Comparison of ENCODE assay signal across 7 cellular contexts in the genomic region with DNA sequence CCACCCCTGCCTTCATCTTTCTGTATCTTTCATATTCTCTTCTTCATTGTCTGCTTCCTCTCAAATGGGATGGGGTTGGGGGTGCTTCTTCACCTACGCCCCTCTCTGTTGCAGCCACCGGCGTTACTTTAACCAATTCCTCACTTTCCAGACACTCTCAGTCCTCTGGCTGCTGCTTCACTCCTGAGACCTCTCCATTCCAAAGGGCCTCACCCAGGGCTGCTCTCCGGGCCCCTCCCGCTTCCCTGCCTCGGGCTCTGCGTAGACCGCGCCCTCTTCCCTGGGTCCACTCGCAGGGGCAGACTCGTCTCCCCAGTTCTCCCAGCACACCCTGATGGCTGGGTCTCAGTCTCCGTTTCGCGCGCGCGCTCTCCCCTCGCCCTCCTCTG. TPM values are rescaled to one million over a fixed set of nuclear protein-coding genes. Genes with fewer than 3 reads are reported as not detected.
A peak's percentile ranks its signal among the peaks of the same experiment; 100 is the strongest.
DNase-seq lines count a peak whose midpoint lies in the region; ATAC-seq, FAIRE-seq and TF ChIP-seq lines count a peak whose summit lies in the region.

No MANE protein-coding gene starts in this region.

- TF ChIP-seq CTCF in left ventricle myocardium inferior (IDR thresholded peaks at IDR 0.05; ENCODE audit: borderline replicate concordance) (no peak), progenitor cell of endocrine pancreas (IDR thresholded peaks at IDR 0.05; ENCODE audit: unreplicated experiment) (no peak)

- H3K36me3 Mint-ChIP-seq in activated T-helper 17 cell treated with anti-CD3 and anti-CD28 coated beads, Interleukin-2, amount 50 U/mL, for 72 hours (ENCODE audit: low read depth) = peaks cover 13% of the 10 kb centered on the region
- no peaks in the 10 kb centered on the region for H3K36me3 Mint-ChIP-seq in progenitor cell of endocrine pancreas (ENCODE audit: insufficient read depth)

- no peaks in the 10 kb centered on the region for H3K9me3 ChIP-seq in left ventricle myocardium inferior (replicated peaks)

- intact Hi-C loops in left ventricle myocardium inferior (cut with micrococcal nuclease) = no loop called here

- ATAC-seq in GM18502 (IDR thresholded peaks at IDR 0.05; ENCODE audit: poor library complexity, unreplicated experiment) = peak; percentile 2
- peak; percentile 1 for ATAC-seq in activated T-helper 17 cell treated with anti-CD3 and anti-CD28 coated beads, Interleukin-2, amount 50 U/mL, for 72 hours (replicated peaks)

- H3K27ac ChIP-seq in left ventricle myocardium inferior (replicated peaks) = peak overlapping the region; percentile 95

- H3K27me3 ChIP-seq in left ventricle myocardium inferior (ENCODE audit: low read depth) = no peaks in the 10 kb centered on the region

- H3K9me3 Mint-ChIP-seq in activated T-helper 17 cell treated with anti-CD3 and anti-CD28 coated beads, Interleukin-2, amount 50 U/mL, for 72 hours = no peaks in the 10 kb centered on the region
- no peaks in the 10 kb centered on the region for H3K9me3 Mint-ChIP-seq in progenitor cell of endocrine pancreas (ENCODE audit: low read depth)

- H3K36me3 ChIP-seq in left ventricle myocardium inferior = no peaks in the 10 kb centered on the region

- peak overlapping the region; percentile 90 for H3K4me3 ChIP-seq in left ventricle myocardium inferior

- no peak for FAIRE-seq in HTR-8/SVneo (lab: Jason Lieb, UNC)

- H3K4me1 Mint-ChIP-seq in activated T-helper 17 cell treated with anti-CD3 and anti-CD28 coated beads, Interleukin-2, amount 50 U/mL, for 72 hours = peaks cover 11% of the 10 kb centered on the region
- peaks cover 20% of the 10 kb centered on the region for H3K4me1 Mint-ChIP-seq in progenitor cell of endocrine pancreas (ENCODE audit: low read depth)

- no peaks in the 10 kb centered on the region for H3K27me3 Mint-ChIP-seq in activated T-helper 17 cell treated with anti-CD3 and anti-CD28 coated beads, Interleukin-2, amount 50 U/mL, for 72 hours
- peaks cover 4% of the 10 kb centered on the region for H3K27me3 Mint-ChIP-seq in progenitor cell of endocrine pancreas

- H3K4me1 ChIP-seq in left ventricle myocardium inferior = peaks cover 19% of the 10 kb centered on the region

- DNase-seq in HTR-8/SVneo (ENCODE audit: insufficient read length, low spot score) = peak; percentile 54
- DNase-seq in left ventricle myocardium inferior = peak; percentile 41
- peak; percentile 39 for DNase-seq in progenitor cell of endocrine pancreas (ENCODE audit: low spot score, unreplicated experiment)
- no peak for DNase-seq in pons (ENCODE audit: low spot score)
- DNase-seq in NCI-H1105 treated with DMSO at 0.1 percent for 48 hours (lab: John Stamatoyannopoulos, UW) = no peak

- H3K4me3 Mint-ChIP-seq in activated T-helper 17 cell treated with anti-CD3 and anti-CD28 coated beads, Interleukin-2, amount 50 U/mL, for 72 hours = peak overlapping the region; percentile 85
- peak overlapping the region; percentile 86 for H3K4me3 Mint-ChIP-seq in progenitor cell of endocrine pancreas (ENCODE audit: low read depth)

- H3K27ac Mint-ChIP-seq in activated T-helper 17 cell treated with anti-CD3 and anti-CD28 coated beads, Interleukin-2, amount 50 U/mL, for 72 hours = peak overlapping the region; percentile 85
- H3K27ac Mint-ChIP-seq in progenitor cell of endocrine pancreas = peak overlapping the region; percentile 100

RNA-seq across cellular contexts. Expression of gene SERPINB8, which starts 0.9 kb away (rescaled TPM):
- total RNA-seq in activated T-helper 17 cell treated with anti-CD3 and anti-CD28 coated beads, Interleukin-2, amount 50 U/mL, for 72 hours = 10 to 100 TPM; 16.5 to 19.1 TPM
- total RNA-seq in left ventricle myocardium inferior (2.3 TPM), progenitor cell of endocrine pancreas (3.1 and 5.4 TPM in 2 replicates)

RNA-seq across cellular contexts. Expression of gene HMSD, which starts 21.7 kb away (rescaled TPM):
- total RNA-seq in activated T-helper 17 cell treated with anti-CD3 and anti-CD28 coated beads, Interleukin-2, amount 50 U/mL, for 72 hours = 10 to 100 TPM in 1 of 2 donors, 1 to 10 TPM in 1; 3.3 to 24.2 TPM
- total RNA-seq in left ventricle myocardium inferior (not detected), progenitor cell of endocrine pancreas (5.5 and 7.2 TPM in 2 replicates)

Comparison
In these comparisons a context has a peak if more than half of its experiments do, and no peak if none do; other contexts are left out.
1. DNase-seq: peak in HTR-8/SVneo (single experiment), left ventricle myocardium inferior (single experiment) and progenitor cell of endocrine pancreas (single experiment); none in pons (single experiment) and NCI-H1105 treated with DMSO at 0.1 percent for 48 hours (single experiment).